ENCODE assay signal across 13 cellular contexts in the genomic region with DNA sequence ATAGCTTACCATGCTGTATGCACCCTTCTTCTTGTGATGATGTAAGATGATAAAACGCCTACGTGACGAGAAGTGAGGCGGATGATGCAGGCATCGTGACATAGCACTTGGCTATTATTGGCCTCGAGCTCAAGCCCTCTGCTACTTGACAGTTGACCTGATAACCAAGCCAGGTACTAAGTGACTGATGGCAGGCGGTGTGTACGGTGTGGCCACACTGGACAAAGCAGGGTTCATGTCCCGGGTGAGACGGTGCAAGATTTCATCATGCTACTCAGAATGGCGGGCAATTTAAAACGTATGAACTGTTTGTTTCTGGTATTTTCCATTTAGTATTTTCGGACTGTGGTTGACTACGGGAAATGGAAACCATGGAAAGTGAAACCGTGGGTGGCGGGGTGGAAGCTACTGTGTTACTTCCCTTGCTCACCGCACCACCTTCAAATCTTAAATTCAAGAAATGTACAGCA. TPM values are rescaled to one million over a fixed set of nuclear protein-coding genes. Genes with fewer than 3 reads are reported as not detected.
A peak's percentile ranks its signal among the peaks of the same experiment; 100 is the strongest.
DNase-seq lines count a peak whose midpoint lies in the region; TF ChIP-seq lines count a peak whose summit lies in the region.
"Had no signal": no experiment of that assay in that cellular context is flagged by ENCODE, and none has a peak within 500 bp of the region (broad histone marks: within the 10 kb centered on the region; RNA-seq: fewer than 3 reads in every experiment).

No MANE protein-coding gene starts in this region.

- WGBS in thyroid gland, 2 donors = 87 to 90% methylated on average over 17 of the region's 17 CpGs

- H3K4me3 ChIP-seq in thyroid gland (replicated peaks in 1 of 3) = no peak overlapping the region
- H3K4me3 ChIP-seq: lung, PC-9 had no signal

- intact Hi-C loops in thyroid gland (cut with DNase I) = no loop called here

- H3K36me3 ChIP-seq in thyroid gland = no peaks in the 10 kb centered on the region

- H3K9me3 ChIP-seq in thyroid gland = no peaks in the 10 kb centered on the region

- DNase-seq in activated CD4-positive, alpha-beta T cell treated with anti-CD3 and anti-CD28 coated beads for 4 hours = peak; percentile 25 to 31
- no peak for DNase-seq in activated CD4-positive, alpha-beta T cell treated with anti-CD3 and anti-CD28 coated beads, Interleukin-2, amount 50 U/mL, for 1 hour
- DNase-seq in MV-4-11 (lab: John Stamatoyannopoulos, UW) (peak; percentile 85), HT-29 (ENCODE audit: low spot score) (no peak), kidney glomerular epithelial cell (lab: John Stamatoyannopoulos, UW) (no peak), thyroid gland (no peak)
- DNase-seq in activated T-helper 9 cell treated with anti-CD3 and anti-CD28 coated beads, Interleukin-2, amount 50 U/mL, for 16 hours (ENCODE audit: low read depth) = peak; percentile 6
- DNase-seq in stimulated activated CD4-positive, alpha-beta T cell treated with anti-CD3 and anti-CD28 coated beads, TNF-alpha, amount 100 ng/mL, for 24 hours (ENCODE audit: low read depth in 3 of 3) = peak in 2 of 3 experiments; percentile 8 to 32
- DNase-seq: cerebellar nuclear complex, foreskin melanocyte, PC-9 had no signal

- no peak for TF ChIP-seq CTCF in thyroid gland (IDR thresholded peaks at IDR 0.05)

- no peaks in the 10 kb centered on the region for H3K27me3 ChIP-seq in thyroid gland

- peaks cover 27 to 35% of the 10 kb centered on the region in 2 donors for H3K4me1 ChIP-seq in thyroid gland

- no peak overlapping the region for H3K27ac ChIP-seq in thyroid gland
- H3K27ac ChIP-seq: PC-9, VCaP had no signal

- TF ChIP-seq POLR2A in thyroid gland (IDR thresholded peaks at IDR 0.05) = no peak

RNA-seq across cellular contexts. Expression of a gene that starts 57.7 kb away (rescaled TPM):
- 57.8 and 61.3 TPM in 2 replicates for total RNA-seq in HT-29 (2014; rRNA removed; shearing (Covaris generic))
- total RNA-seq in thyroid gland = 100 to 1,000 TPM in 2 of 4 donors, 10 to 100 TPM in 2; 71.2 to 136 (median 99.2) TPM

Comparison
In these comparisons a context has a peak if more than half of its experiments do, and no peak if none do; other contexts are left out.
1. DNase-seq: peak in activated CD4-positive, alpha-beta T cell treated with anti-CD3 and anti-CD28 coated beads for 4 hours (2 of 2), MV-4-11 (single experiment), activated T-helper 9 cell treated with anti-CD3 and anti-CD28 coated beads, Interleukin-2, amount 50 U/mL, for 16 hours (single experiment) and stimulated activated CD4-positive, alpha-beta T cell treated with anti-CD3 and anti-CD28 coated beads, TNF-alpha, amount 100 ng/mL, for 24 hours (2 of 3); none in activated CD4-positive, alpha-beta T cell treated with anti-CD3 and anti-CD28 coated beads, Interleukin-2, amount 50 U/mL, for 1 hour (single experiment), HT-29 (single experiment), kidney glomerular epithelial cell (single experiment) and thyroid gland (0 of 2).